ENCODE assay signal across 8 cellular contexts in genomic region chr22:32660292-32660691, GRCh38.
A peak's percentile ranks its signal among the peaks of the same experiment; 100 is the strongest.
DNase-seq lines count a peak whose midpoint lies in the region; ATAC-seq, FAIRE-seq and TF ChIP-seq lines count a peak whose summit lies in the region.

No MANE protein-coding gene starts in this region.

- H3K9me3 ChIP-seq in esophagus muscularis mucosa = no peaks in the 10 kb centered on the region
- no peaks in the 10 kb centered on the region for H3K9me3 ChIP-seq in upper lobe of right lung

- H3K4me1 ChIP-seq in esophagus muscularis mucosa (peaks cover 10 to 25% (median 18%) of the 10 kb centered on the region in 4 donors), upper lobe of right lung (peaks cover 7% of the 10 kb centered on the region)

- in situ Hi-C loops in ACHN (cut with HindIII; ENCODE audit: low pct_ligation_motif_present, low pct_unique_long_range_greater_than_20kb, low sequenced_read_pairs) = no loop called here

- H3K36me3 ChIP-seq in esophagus muscularis mucosa (no peaks in the 10 kb centered on the region), upper lobe of right lung (no peaks in the 10 kb centered on the region)

- no peaks in the 10 kb centered on the region for H3K9me3 Mint-ChIP-seq in naive thymus-derived CD8-positive, alpha-beta T cell

- intact Hi-C loops in esophagus muscularis mucosa (cut with DNase I) (loop anchor here (2.0 kb wide), 2 partner anchors 137 to 325 kb away; no protein-coding TSS in a partner anchor), upper lobe of right lung (cut with DNase I) (loop anchor here (10.0 kb wide), 1 partner anchor 135 kb away; no protein-coding TSS in a partner anchor)

- TF ChIP-seq CTCF in esophagus muscularis mucosa (IDR thresholded peaks at IDR 0.05) = peak; percentile 69 to 81 (median 78)
- TF ChIP-seq CTCF in upper lobe of right lung (IDR thresholded peaks at IDR 0.05) = peak; percentile 73

- H3K4me3 ChIP-seq in esophagus muscularis mucosa = no peak overlapping the region
- H3K4me3 ChIP-seq in upper lobe of right lung = no peak overlapping the region

- FAIRE-seq in GM12891 (lab: Jason Lieb, UNC) = peak; percentile 86

- TF ChIP-seq EP300 in esophagus muscularis mucosa (IDR thresholded peaks at IDR 0.05) = no peak

- peaks cover 4 to 22% (median 7%) of the 10 kb centered on the region in 5 donors for H3K27me3 Mint-ChIP-seq in naive thymus-derived CD8-positive, alpha-beta T cell

- peak; percentile 45 for DNase-seq in ACHN
- DNase-seq in GM12891 (ENCODE audit: insufficient read length, low spot score) = peak; percentile 63
- DNase-seq in NCI-H69 (lab: John Stamatoyannopoulos, UW) = peak; percentile 56
- DNase-seq in activated CD8-positive, alpha-beta memory T cell treated with anti-CD3 and anti-CD28 coated beads, Interleukin-2, amount 50 U/mL, for 4 hours = peak; percentile 45
- DNase-seq in esophagus muscularis mucosa (ENCODE audit: extremely low spot score) = no peak
- DNase-seq in naive thymus-derived CD8-positive, alpha-beta T cell = peak; percentile 27 to 71 (median 48)
- DNase-seq in upper lobe of right lung = peak; percentile 80
- DNase-seq in 8988T = no peak

- H3K27ac ChIP-seq in esophagus muscularis mucosa (replicated peaks in 1 of 4) (no peak overlapping the region), upper lobe of right lung (no peak overlapping the region)

- POLR2A ChIA-PET in naive thymus-derived CD8-positive, alpha-beta T cell (lab: Charles Lee) = interaction anchor here (0.6 to 1.0 kb wide), 3 partner anchors 16 to 137 kb away, joined by 3 to 4 read pairs (median 3); no protein-coding TSS in a partner anchor

- H3K4me3 Mint-ChIP-seq in naive thymus-derived CD8-positive, alpha-beta T cell = no peak overlapping the region

- peaks cover 0 to 6% (median 0%) of the 10 kb centered on the region in 4 donors for H3K4me1 Mint-ChIP-seq in naive thymus-derived CD8-positive, alpha-beta T cell

- H3K27me3 ChIP-seq in esophagus muscularis mucosa = peaks cover 0 to 4% (median 0%) of the 10 kb centered on the region in 4 donors
- no peaks in the 10 kb centered on the region for H3K27me3 ChIP-seq in upper lobe of right lung

- H3K36me3 Mint-ChIP-seq in naive thymus-derived CD8-positive, alpha-beta T cell = no peaks in the 10 kb centered on the region

- peak in 1 of 2 donors; percentile 47 for ATAC-seq in naive thymus-derived CD8-positive, alpha-beta T cell
- peak; percentile 89 for ATAC-seq in upper lobe of right lung

- no peak overlapping the region for H3K27ac Mint-ChIP-seq in naive thymus-derived CD8-positive, alpha-beta T cell

- TF ChIP-seq POLR2A in GM12891 (IDR thresholded peaks at IDR 0.05; ENCODE audit: low read depth, low read length) (no peak), esophagus muscularis mucosa (IDR thresholded peaks at IDR 0.05; ENCODE audit: low read depth) (no peak)

- 46% methylated on average over 6 of the region's 9 CpGs for WGBS in esophagus muscularis mucosa

TF ChIP-seq in GM12891, 5 proteins besides CTCF, POLR2A, EP300 and RAD21:
- TF ChIP-seq SPI1 (IDR thresholded peaks at IDR 0.05; ENCODE audit: low read depth, low read length) (peak; percentile 52), TAF1 (IDR thresholded peaks at IDR 0.05; ENCODE audit: low read depth, low read length) (no peak)
TF ChIP-seq in GM12891: peak in this region for 1.

Comparison
In these comparisons a context has a peak if more than half of its experiments do, and no peak if none do; other contexts are left out.
1. DNase-seq: peak in ACHN (single experiment), GM12891 (single experiment), NCI-H69 (single experiment), activated CD8-positive, alpha-beta memory T cell treated with anti-CD3 and anti-CD28 coated beads, Interleukin-2, amount 50 U/mL, for 4 hours (single experiment), naive thymus-derived CD8-positive, alpha-beta T cell (10 of 10) and upper lobe of right lung (single experiment); none in esophagus muscularis mucosa (single experiment) and 8988T (single experiment).